In genomic region chr13:46050771-46051170, GRCh38 we compare ENCODE assay signal across 13 cellular contexts. TPM values are rescaled to one million over a fixed set of nuclear protein-coding genes. Genes with fewer than 3 reads are reported as not detected.
DNase-seq lines count a peak whose midpoint lies in the region; ATAC-seq, FAIRE-seq and TF ChIP-seq lines count a peak whose summit lies in the region.
"Had no signal": no experiment of that assay in that cellular context is flagged by ENCODE, and none has a peak within 500 bp of the region (broad histone marks: within the 10 kb centered on the region; RNA-seq: fewer than 3 reads in every experiment).

No MANE protein-coding gene starts in this region.

- H3K27me3 Mint-ChIP-seq in stimulated activated memory B cell treated with anti-CD40 and anti-IgM and Interleukin-4, amounts not matched to agents 10 μg/mL and 1 μg/mL and 100 μg/mL, for 72 hours, result no peaks in the 10 kb centered on the region

- DNase-seq in HepG2 (ENCODE audit: low spot score), result no peak
- DNase-seq in right lobe of liver, result no peak
- no peak for DNase-seq in fibroblast of villous mesenchyme (ENCODE audit: low read depth)
- no peak for DNase-seq in NCI-H2171 treated with DMSO at 0.1 percent for 48 hours (lab: John Stamatoyannopoulos, UW)
- DNase-seq in mucosa of descending colon, result no peak
- no peak for DNase-seq in NCI-H1694 (lab: John Stamatoyannopoulos, UW)
- DNase-seq: activated CD8-positive, alpha-beta memory T cell treated with anti-CD3 and anti-CD28 coated beads, Interleukin-2, amount 50 U/mL, for 4 hours; hypothalamus; NCI-H2227 treated with DMSO at 0.1 percent for 48 hours had no signal

- peaks cover 16% of the 10 kb centered on the region for H3K4me1 Mint-ChIP-seq in stimulated activated memory B cell treated with anti-CD40 and anti-IgM and Interleukin-4, amounts not matched to agents 10 μg/mL and 1 μg/mL and 100 μg/mL, for 72 hours

- TF ChIP-seq EP300 in HepG2 (IDR thresholded peaks at IDR 0.05; ENCODE audit: low read depth in 2 of 2, low read length in 2 of 2) (no peak), HepG2 (CRISPR knock-in tag; IDR thresholded peaks at IDR 0.05; ENCODE audit: borderline replicate concordance) (no peak)

- H3K27ac Mint-ChIP-seq in stimulated activated memory B cell treated with anti-CD40 and anti-IgM and Interleukin-4, amounts not matched to agents 10 μg/mL and 1 μg/mL and 100 μg/mL, for 72 hours, result no peak overlapping the region

- TF ChIP-seq CTCF in HepG2 (CRISPR knock-in tag; IDR thresholded peaks at IDR 0.05), result no peak
- TF ChIP-seq CTCF in right lobe of liver (IDR thresholded peaks at IDR 0.05), result no peak
- TF ChIP-seq CTCF in SU-DHL-6 (IDR thresholded peaks at IDR 0.05; ENCODE audit: insufficient read depth, low read length, poor library complexity, severe bottlenecking), result no peak
- TF ChIP-seq CTCF in fibroblast of villous mesenchyme (IDR thresholded peaks at IDR 0.05; ENCODE audit: insufficient read depth, low read depth, low read length), result no peak
- TF ChIP-seq CTCF in mucosa of descending colon (IDR thresholded peaks at IDR 0.05), result no peak

- CTCF ChIA-PET in HepG2 (lab: Yijun Ruan, JAX; ENCODE audit: low intra/inter-chr PET ratio, low total read pairs), result no interaction called here

- TF ChIP-seq RAD21 in HepG2 (CRISPR knock-in tag; IDR thresholded peaks at IDR 0.05), result no peak

- ATAC-seq in HepG2 (no peak), right lobe of liver (no peak), mucosa of descending colon (no peak)
- ATAC-seq in stimulated activated memory B cell treated with anti-CD40 and anti-IgM and Interleukin-4, amounts not matched to agents 10 μg/mL and 1 μg/mL and 100 μg/mL, for 72 hours, result no peak

- H3K9me3 Mint-ChIP-seq in stimulated activated memory B cell treated with anti-CD40 and anti-IgM and Interleukin-4, amounts not matched to agents 10 μg/mL and 1 μg/mL and 100 μg/mL, for 72 hours, result no peaks in the 10 kb centered on the region

- intact Hi-C loops in HepG2 (cut with micrococcal nuclease; ENCODE audit: unreplicated experiment) (loop anchor here (5.0 kb wide), 2 partner anchors 57 to 77 kb away; partner anchors contain the start of gene CPB2), right lobe of liver (cut with DNase I) (no loop called here), mucosa of descending colon (cut with DNase I, micrococcal nuclease) (no loop called here)

- H3K9me2 ChIP-seq in SU-DHL-6 (replicated peaks; ENCODE audit: insufficient read depth, low read length), result no peaks in the 10 kb centered on the region

- H3K79me2 ChIP-seq in HepG2 (ENCODE audit: insufficient read depth, low read length) (peaks cover 61% of the 10 kb centered on the region), SU-DHL-6 (ENCODE audit: insufficient read depth, low read length) (peaks cover 72% of the 10 kb centered on the region)

- no peak overlapping the region for H3K4me3 Mint-ChIP-seq in stimulated activated memory B cell treated with anti-CD40 and anti-IgM and Interleukin-4, amounts not matched to agents 10 μg/mL and 1 μg/mL and 100 μg/mL, for 72 hours

- H3K9ac ChIP-seq in HepG2 (ENCODE audit: insufficient read depth, low read depth, low read length), result peak overlapping the region; percentile 88
- peak overlapping the region; percentile 81 for H3K9ac ChIP-seq in SU-DHL-6 (ENCODE audit: low read length)

- H3F3A ChIP-seq in SU-DHL-6 (ENCODE audit: insufficient read depth), result peaks cover 9% of the 10 kb centered on the region

- POLR2A ChIA-PET in HepG2 (lab: Yijun Ruan, JAX), result no interaction called here

- peaks cover 7% of the 10 kb centered on the region for H3K36me3 Mint-ChIP-seq in stimulated activated memory B cell treated with anti-CD40 and anti-IgM and Interleukin-4, amounts not matched to agents 10 μg/mL and 1 μg/mL and 100 μg/mL, for 72 hours

- no peak for FAIRE-seq in HepG2 (lab: Jason Lieb, UNC)

- TF ChIP-seq POLR2A in HepG2 (IDR thresholded peaks at IDR 0.05; ENCODE audit: insufficient read depth in 1 of 2, low read depth in 2 of 2, low read length in 2 of 2) (no peak), right lobe of liver (IDR thresholded peaks at IDR 0.05) (no peak)

- H2AFZ ChIP-seq in HepG2 (ENCODE audit: low read length), result no peak overlapping the region
- no peak overlapping the region for H2AFZ ChIP-seq in SU-DHL-6 (ENCODE audit: low read depth, low read length, severe bottlenecking)

- no peaks in the 10 kb centered on the region; a peak in 1 of 5 replicates for H3K27me3 ChIP-seq in HepG2 (ENCODE audit: control insufficient read depth in 1 of 2, insufficient read depth in 2 of 2, low read length in 2 of 2)
- H3K27me3 ChIP-seq in right lobe of liver, result no peaks in the 10 kb centered on the region
- H3K27me3 ChIP-seq in SU-DHL-6 (ENCODE audit: low read length), result no peaks in the 10 kb centered on the region

- no TSS peak for BruUV-seq in HepG2 (replicated peaks; lab: Mats Ljungman, UMichigan)

- H4K20me1 ChIP-seq in HepG2 (ENCODE audit: insufficient read depth, low read length) (peaks cover 10% of the 10 kb centered on the region), SU-DHL-6 (ENCODE audit: low read depth, low read length) (peaks cover 11% of the 10 kb centered on the region; the same call in 1 of the 2 replicates)

- H3K36me3 ChIP-seq in HepG2 (replicated peaks in 1 of 2; ENCODE audit: control insufficient read depth in 1 of 2, insufficient read depth in 2 of 2, low read length in 2 of 2) (peaks cover 0 to 3% of the 10 kb centered on the region in 2 experiments; a peak in 2 of 5 replicates), right lobe of liver (peaks cover 0 to 23% (median 10%) of the 10 kb centered on the region in 4 donors), SU-DHL-6 (ENCODE audit: low read length) (no peaks in the 10 kb centered on the region), mucosa of descending colon (ENCODE audit: low read depth) (no peaks in the 10 kb centered on the region)

- in situ Hi-C loops in HepG2 (cut with HindIII; ENCODE audit: extremely low pct_ligation_motif_present, low pct_unique_long_range_greater_than_20kb), result no loop called here

- H3K4me3 ChIP-seq in HepG2 (replicated peaks in 1 of 3; ENCODE audit: insufficient read depth in 1 of 3, low read depth in 2 of 3, low read length in 3 of 3), result peak overlapping the region; percentile 84 to 99 (median 87)
- H3K4me3 ChIP-seq in right lobe of liver, result no peak overlapping the region
- H3K4me3 ChIP-seq in SU-DHL-6 (ENCODE audit: insufficient read depth, low read length, poor library complexity, severe bottlenecking), result peak overlapping the region; percentile 80
- H3K4me3 ChIP-seq in fibroblast of villous mesenchyme (ENCODE audit: low read depth, low read length), result peak overlapping the region; percentile 96
- no peak overlapping the region for H3K4me3 ChIP-seq in mucosa of descending colon

- peak overlapping the region; percentile 85 for H3K4me2 ChIP-seq in HepG2 (ENCODE audit: low read depth, low read length)
- peak overlapping the region; percentile 96 for H3K4me2 ChIP-seq in SU-DHL-6 (ENCODE audit: low read depth, low read length, poor library complexity, severe bottlenecking)

- H3K4me1 ChIP-seq in HepG2 (ENCODE audit: insufficient read depth, low read length) (peaks cover 34% of the 10 kb centered on the region), right lobe of liver (peaks cover 0 to 14% (median 5%) of the 10 kb centered on the region in 4 donors), mucosa of descending colon (ENCODE audit: low read depth) (peaks cover 20% of the 10 kb centered on the region)

- H3K27ac ChIP-seq in HepG2 (ENCODE audit: extremely low read length, insufficient read depth, low read length) (no peak overlapping the region), right lobe of liver (no peak overlapping the region), SU-DHL-6 (ENCODE audit: low read depth, low read length) (no peak overlapping the region)
- H3K27ac ChIP-seq: C4-2B had no signal

- H3K9me3 ChIP-seq in HepG2 (ENCODE audit: low read length) (no peaks in the 10 kb centered on the region), right lobe of liver (no peaks in the 10 kb centered on the region), SU-DHL-6 (ENCODE audit: insufficient read depth, low read length) (no peaks in the 10 kb centered on the region), mucosa of descending colon (no peaks in the 10 kb centered on the region)

RNA-seq across cellular contexts. Expression of gene ZC3H13, which starts 1.8 kb away (rescaled TPM):
- total RNA-seq in HepG2 (2016; rRNA removed; fragmentation: Illumina TruSeq; extraction: Trizol) (23.5 and 30.4 TPM in 2 replicates), right lobe of liver (10 to 100 TPM; 20.3 to 52.8 (median 50.3) TPM), fibroblast of villous mesenchyme (16.1 and 21.2 TPM in 2 replicates), mucosa of descending colon (10 to 100 TPM; 26.6 to 70.9 (median 29.5) TPM)
- 40.4 and 43.0 TPM in 2 replicates for total RNA-seq in HepG2 (2016; cell fraction: cytosol; rRNA removed; fragmentation: Illumina TruSeq; extraction: Trizol; ENCODE audit: low read depth)
- 23.3 and 26.1 TPM in 2 replicates for total RNA-seq in HepG2 (2016; cell fraction: insoluble cytoplasmic fraction; rRNA removed; fragmentation: Illumina TruSeq; extraction: Trizol)
- 27.6 and 36.6 TPM in 2 replicates for total RNA-seq in HepG2 (2016; cell fraction: membrane; rRNA removed; fragmentation: Illumina TruSeq; extraction: Trizol)
- total RNA-seq in HepG2 (2016; cell fraction: nucleus; rRNA removed; fragmentation: Illumina TruSeq; extraction: Trizol), result 41.5 and 45.5 TPM in 2 replicates
- 2.7 and 3.1 TPM in 2 replicates for polyA plus RNA-seq in HepG2 (2011; rRNA removed)
- 1.2 and 2.2 TPM in 2 replicates for polyA plus RNA-seq in HepG2 (2011; cell fraction: cytosol; rRNA removed)
- polyA plus RNA-seq in HepG2 (2011; cell fraction: nucleus; rRNA removed), result 7.9 and 8.7 TPM in 2 replicates
- 13.9 and 16.3 TPM in 2 replicates for polyA plus RNA-seq in HepG2 (2012)
- polyA plus RNA-seq in HepG2 (2016; cell fraction: cytosol; fragmentation: Illumina TruSeq; extraction: Trizol; ENCODE audit: low read depth), result 0.78 and 0.80 TPM in 2 replicates
- 23.6 and 23.9 TPM in 2 replicates for polyA plus RNA-seq in HepG2 (2016; cell fraction: insoluble cytoplasmic fraction; fragmentation: Illumina TruSeq; extraction: Trizol; ENCODE audit: low read depth)
- polyA plus RNA-seq in HepG2 (2016; cell fraction: membrane; fragmentation: Illumina TruSeq; extraction: Trizol; ENCODE audit: low read depth), result 2.9 and 3.0 TPM in 2 replicates
- polyA plus RNA-seq in HepG2 (2016; cell fraction: nucleus; fragmentation: Illumina TruSeq; extraction: Trizol; ENCODE audit: insufficient read depth, low read depth), result 55.1 and 56.8 TPM in 2 replicates
- polyA minus RNA-seq in HepG2 (2011; rRNA and poly(A)+ RNA removed; ENCODE audit: low replicate concordance), result 6.3 and 6.5 TPM in 2 replicates
- polyA minus RNA-seq in HepG2 (2011; cell fraction: cytosol; rRNA and poly(A)+ RNA removed), result 5.9 and 8.8 TPM in 2 replicates
- 26.0 and 28.6 TPM in 2 replicates for polyA minus RNA-seq in HepG2 (2011; cell fraction: nucleus; rRNA and poly(A)+ RNA removed)

RNA-seq across cellular contexts. Expression of gene CPB2, which starts 54.1 kb away (rescaled TPM):
- 94.9 and 140 TPM in 2 replicates for total RNA-seq in HepG2 (2016; rRNA removed; fragmentation: Illumina TruSeq; extraction: Trizol)
- 21.4 and 24.4 TPM in 2 replicates for total RNA-seq in HepG2 (2016; cell fraction: cytosol; rRNA removed; fragmentation: Illumina TruSeq; extraction: Trizol; ENCODE audit: low read depth)
- 83.3 and 138 TPM in 2 replicates for total RNA-seq in HepG2 (2016; cell fraction: insoluble cytoplasmic fraction; rRNA removed; fragmentation: Illumina TruSeq; extraction: Trizol)
- 39.7 and 47.6 TPM in 2 replicates for total RNA-seq in HepG2 (2016; cell fraction: membrane; rRNA removed; fragmentation: Illumina TruSeq; extraction: Trizol)
- 117 and 140 TPM in 2 replicates for total RNA-seq in HepG2 (2016; cell fraction: nucleus; rRNA removed; fragmentation: Illumina TruSeq; extraction: Trizol)
- 81.9 and 125 TPM in 2 replicates for polyA plus RNA-seq in HepG2 (2011; rRNA removed)
- 60.5 and 82.0 TPM in 2 replicates for polyA plus RNA-seq in HepG2 (2011; cell fraction: cytosol; rRNA removed)
- 35.1 and 37.2 TPM in 2 replicates for polyA plus RNA-seq in HepG2 (2011; cell fraction: nucleus; rRNA removed)
- 75.4 and 132 TPM in 2 replicates for polyA plus RNA-seq in HepG2 (2012)
- 17.6 and 19.3 TPM in 2 replicates for polyA plus RNA-seq in HepG2 (2016; cell fraction: cytosol; fragmentation: Illumina TruSeq; extraction: Trizol; ENCODE audit: low read depth)
- polyA plus RNA-seq in HepG2 (2016; cell fraction: insoluble cytoplasmic fraction; fragmentation: Illumina TruSeq; extraction: Trizol; ENCODE audit: low read depth), result 78.1 and 84.4 TPM in 2 replicates
- 31.9 and 36.1 TPM in 2 replicates for polyA plus RNA-seq in HepG2 (2016; cell fraction: membrane; fragmentation: Illumina TruSeq; extraction: Trizol; ENCODE audit: low read depth)
- 154 and 161 TPM in 2 replicates for polyA plus RNA-seq in HepG2 (2016; cell fraction: nucleus; fragmentation: Illumina TruSeq; extraction: Trizol; ENCODE audit: insufficient read depth, low read depth)
- 53.0 TPM in 1 of 2 replicates, not detected in the other for polyA minus RNA-seq in HepG2 (2011; rRNA and poly(A)+ RNA removed; ENCODE audit: low replicate concordance)
- 58.8 and 59.0 TPM in 2 replicates for polyA minus RNA-seq in HepG2 (2011; cell fraction: cytosol; rRNA and poly(A)+ RNA removed)
- polyA minus RNA-seq in HepG2 (2011; cell fraction: nucleus; rRNA and poly(A)+ RNA removed), result 70.9 and 76.8 TPM in 2 replicates
- 100 to 1,000 TPM; 342 to 693 (median 554) TPM for total RNA-seq in right lobe of liver
- not detected in 2 replicates for total RNA-seq in fibroblast of villous mesenchyme
- total RNA-seq in mucosa of descending colon, result not detected
- total RNA-seq: chondrocyte had no signal

Comparison
In these comparisons a context has a peak if more than half of its experiments do, and no peak if none do; other contexts are left out.
1. H3K4me3 ChIP-seq: peak in HepG2 (3 of 3), SU-DHL-6 (single experiment) and fibroblast of villous mesenchyme (single experiment); none in right lobe of liver (0 of 3) and mucosa of descending colon (single experiment).
2. RNA of gene CPB2, which starts 54.1 kb away (total RNA-seq): 342 to 693 TPM in right lobe of liver and 21.4 to 140 TPM in HepG2; not detected in fibroblast of villous mesenchyme and not detected in mucosa of descending colon; every median in the first group is over 10 times any median in the second.